In genomic region chr6:87698618-87699017, GRCh38 we compare ENCODE assay signal across 8 cellular contexts. TPM values are rescaled to one million over a fixed set of nuclear protein-coding genes. Genes with fewer than 3 reads are reported as not detected.
A peak's percentile ranks its signal among the peaks of the same experiment; 100 is the strongest.
DNase-seq lines count a peak whose midpoint lies in the region; ATAC-seq and TF ChIP-seq lines count a peak whose summit lies in the region.

No MANE protein-coding gene starts in this region.

- H3K9me3 Mint-ChIP-seq in activated T-helper 2 cell treated with anti-CD3 and anti-CD28 coated beads, Interferon-gamma antibody, Interleukin-2, Interleukin-4, amounts not matched to agents 10 μg/mL and 5 μg/mL and 100 μg/mL, durations not matched to agents 14 hours and 24 hours and 36 hours, result no peaks in the 10 kb centered on the region

- H3K4me3 Mint-ChIP-seq in activated T-helper 2 cell treated with anti-CD3 and anti-CD28 coated beads, Interferon-gamma antibody, Interleukin-2, Interleukin-4, amounts not matched to agents 10 μg/mL and 5 μg/mL and 100 μg/mL, durations not matched to agents 14 hours and 24 hours and 36 hours (ENCODE audit: low read depth), result peak overlapping the region; percentile 98

- intact Hi-C loops in heart left ventricle (cut with DNase I), result loop anchor here in 2 of 10 donors (5.0 to 10.0 kb wide), 2 partner anchors 36 to 544 kb away; partner anchors contain the start of gene ZNF292 (in 1 of the 2)
- intact Hi-C loops in Right ventricle myocardium superior (cut with DNase I), result no loop called here
- intact Hi-C loops in activated T-helper 2 cell treated with anti-CD3 and anti-CD28 coated beads, Interferon-gamma antibody, Interleukin-2, Interleukin-4, amounts not matched to agents 10 μg/mL and 5 μg/mL and 100 μg/mL, durations not matched to agents 14 hours and 24 hours and 36 hours (cut with micrococcal nuclease), result loop anchor here (1.0 to 5.0 kb wide), 2 partner anchors 16 to 41 kb away; no protein-coding TSS in a partner anchor
- intact Hi-C loops in thyroid gland (cut with DNase I), result no loop called here
- intact Hi-C loops in posterior cingulate gyrus (cut with DNase I), result no loop called here

- H3K36me3 ChIP-seq in heart left ventricle (peaks cover 0 to 3% (median 0%) of the 10 kb centered on the region in 9 donors), thyroid gland (no peaks in the 10 kb centered on the region)

- peak overlapping the region; percentile 55 for H3K27ac Mint-ChIP-seq in activated T-helper 2 cell treated with anti-CD3 and anti-CD28 coated beads, Interferon-gamma antibody, Interleukin-2, Interleukin-4, amounts not matched to agents 10 μg/mL and 5 μg/mL and 100 μg/mL, durations not matched to agents 14 hours and 24 hours and 36 hours

- H3K9me3 ChIP-seq in heart left ventricle (no peaks in the 10 kb centered on the region), thyroid gland (no peaks in the 10 kb centered on the region)

- peaks cover 35% of the 10 kb centered on the region for H3K36me3 Mint-ChIP-seq in activated T-helper 2 cell treated with anti-CD3 and anti-CD28 coated beads, Interferon-gamma antibody, Interleukin-2, Interleukin-4, amounts not matched to agents 10 μg/mL and 5 μg/mL and 100 μg/mL, durations not matched to agents 14 hours and 24 hours and 36 hours (ENCODE audit: low read depth)

- peaks cover 40% of the 10 kb centered on the region for H3K4me1 Mint-ChIP-seq in activated T-helper 2 cell treated with anti-CD3 and anti-CD28 coated beads, Interferon-gamma antibody, Interleukin-2, Interleukin-4, amounts not matched to agents 10 μg/mL and 5 μg/mL and 100 μg/mL, durations not matched to agents 14 hours and 24 hours and 36 hours (ENCODE audit: low read depth)

- TF ChIP-seq CTCF in heart left ventricle (IDR thresholded peaks at IDR 0.05) (no peak), thyroid gland (IDR thresholded peaks at IDR 0.05) (no peak)

- H3K27ac ChIP-seq in heart left ventricle (peak overlapping the region in 9 of 12 donors; percentile 12 to 99 (median 89)), thyroid gland (peak overlapping the region in 2 of 3 donors; percentile 32 to 99), substantia nigra (ENCODE audit: low read depth, low read length, poor library complexity, severe bottlenecking) (no peak overlapping the region)

- DNase-seq in heart left ventricle (no peak), Right ventricle myocardium superior (no peak), iris pigment epithelial cell (ENCODE audit: low read depth) (peak; percentile 50), thyroid gland (no peak), posterior cingulate gyrus (no peak), substantia nigra (lab: John Stamatoyannopoulos, UW) (no peak)
- no peak for DNase-seq in activated T-helper 2 cell treated with anti-CD3 and anti-CD28 coated beads, Interferon-gamma antibody, Interleukin-2, Interleukin-4, amounts not matched to agents 10 μg/mL and 5 μg/mL and 100 μg/mL, durations not matched to agents 14 hours and 24 hours and 36 hours (ENCODE audit: low spot score)

- TF ChIP-seq POLR2A in heart left ventricle (IDR thresholded peaks at IDR 0.05) (no peak), thyroid gland (IDR thresholded peaks at IDR 0.05) (no peak)

- WGBS in heart left ventricle, 4 donors, result 6 to 31% (median 19%) methylated on average over 2 of the region's 2 CpGs
- 58 to 59% methylated on average over 2 of the region's 2 CpGs for WGBS in thyroid gland, 2 donors

- no peaks in the 10 kb centered on the region for H3K27me3 Mint-ChIP-seq in activated T-helper 2 cell treated with anti-CD3 and anti-CD28 coated beads, Interferon-gamma antibody, Interleukin-2, Interleukin-4, amounts not matched to agents 10 μg/mL and 5 μg/mL and 100 μg/mL, durations not matched to agents 14 hours and 24 hours and 36 hours (ENCODE audit: low read depth)

- H3K4me3 ChIP-seq in heart left ventricle, result peak overlapping the region in 11 of 12 donors; percentile 11 to 99 (median 88)
- H3K4me3 ChIP-seq in thyroid gland (replicated peaks in 1 of 3), result peak overlapping the region in 1 of 3 donors; percentile 99

- H3K4me1 ChIP-seq in heart left ventricle (peaks cover 4 to 69% (median 45%) of the 10 kb centered on the region in 12 donors), thyroid gland (peaks cover 17 to 19% of the 10 kb centered on the region in 2 donors)

- ATAC-seq in heart left ventricle (no peak), Right ventricle myocardium superior (ENCODE audit: poor library complexity) (no peak), HG03354 (IDR thresholded peaks at IDR 0.05; ENCODE audit: poor library complexity, severe bottlenecking, unreplicated experiment) (no peak)

- H3K27me3 ChIP-seq in heart left ventricle (no peaks in the 10 kb centered on the region), thyroid gland (no peaks in the 10 kb centered on the region)

RNA-seq across cellular contexts. Expression of gene AKIRIN2, which starts 3.4 kb away (rescaled TPM):
- total RNA-seq in heart left ventricle, result 10 to 100 TPM; 15.2 to 54.7 (median 40.7) TPM
- 10 to 100 TPM; 21.8 to 42.0 TPM for polyA plus RNA-seq in heart left ventricle
- total RNA-seq in Right ventricle myocardium superior, result 38.9 TPM
- total RNA-seq in activated T-helper 2 cell treated with anti-CD3 and anti-CD28 coated beads, Interferon-gamma antibody, Interleukin-2, Interleukin-4, amounts not matched to agents 10 μg/mL and 5 μg/mL and 100 μg/mL, durations not matched to agents 14 hours and 24 hours and 36 hours, result 41.9 and 42.0 TPM in 2 replicates
- total RNA-seq in thyroid gland, result 10 to 100 TPM; 20.1 to 24.0 (median 21.9) TPM
